Comparison of ENCODE assay signal across 8 cellular contexts in genomic region chr16:67249178-67249759, GRCh38. TPM values are rescaled to one million over a fixed set of nuclear protein-coding genes. Genes with fewer than 3 reads are reported as not detected.
DNase-seq lines count a peak whose midpoint lies in the region; ATAC-seq and TF ChIP-seq lines count a peak whose summit lies in the region.

No MANE protein-coding gene starts in this region.

- no peaks in the 10 kb centered on the region for H3K36me3 ChIP-seq in HUES6 (ENCODE audit: control insufficient read depth, insufficient read depth, low read length)

- H3K36me3 Mint-ChIP-seq in naive B cell, result no peaks in the 10 kb centered on the region

- TF ChIP-seq CTCF in AG10803 (conservative IDR thresholded peaks at IDR 0.05; ENCODE audit: low read length) (no peak), cardiac fibroblast (IDR thresholded peaks at IDR 0.05; ENCODE audit: low read depth, low read length) (no peak)

- H3K27ac Mint-ChIP-seq in naive B cell, result peak overlapping the region in 3 of 6 donors; percentile 59 to 91 (median 76)

- H3K4me3 ChIP-seq in AG10803 (ENCODE audit: low read length) (peak overlapping the region; percentile 65), HUES6 (ENCODE audit: low read depth, low read length) (peak overlapping the region; percentile 65), cardiac fibroblast (replicated peaks in 1 of 2; ENCODE audit: low read depth in 2 of 2, low read length in 2 of 2) (peak overlapping the region; percentile 37 to 41)

- peaks cover 38 to 40% (median 38%) of the 10 kb centered on the region in 3 donors for H3K4me1 Mint-ChIP-seq in naive B cell

- DNase-seq in AG10803 (ENCODE audit: low read depth), result no peak
- DNase-seq in cardiac fibroblast (ENCODE audit: low read depth in 2 of 2), result no peak
- no peak for DNase-seq in naive B cell
- no peak for DNase-seq in NCI-H226

- peak overlapping the region; percentile 59 for H3K9ac ChIP-seq in HUES6 (ENCODE audit: low read length)

- H3K27ac ChIP-seq in HUES6 (ENCODE audit: low read depth, low read length), result no peak overlapping the region

- peaks cover 32% of the 10 kb centered on the region for H3K27me3 ChIP-seq in HUES6 (ENCODE audit: control insufficient read depth, insufficient read depth, low read length)

- H3K27me3 Mint-ChIP-seq in naive B cell, result peaks cover 0 to 33% (median 23%) of the 10 kb centered on the region in 3 donors

- ATAC-seq in naive B cell (ENCODE audit: low read depth in 2 of 2) (no peak), HG03342 (IDR thresholded peaks at IDR 0.05; ENCODE audit: unreplicated experiment) (no peak), GM18520 (IDR thresholded peaks at IDR 0.05; ENCODE audit: unreplicated experiment) (no peak), HG02884 (IDR thresholded peaks at IDR 0.05; ENCODE audit: unreplicated experiment) (no peak)

- peak overlapping the region; percentile 77 to 96 (median 84) for H3K4me3 Mint-ChIP-seq in naive B cell

- H3K9me3 ChIP-seq in HUES6 (ENCODE audit: control insufficient read depth, insufficient read depth, low read depth, low read length), result no peaks in the 10 kb centered on the region

- peaks cover 33% of the 10 kb centered on the region for H3K4me1 ChIP-seq in HUES6 (ENCODE audit: control insufficient read depth, insufficient read depth, low read length)

- no peaks in the 10 kb centered on the region for H3K9me3 Mint-ChIP-seq in naive B cell

RNA-seq across cellular contexts. Expression of gene SLC9A5, which starts 0.5 kb away (rescaled TPM):
- under 1 TPM in 4 of 6 donors, not detected in 2; 0.08 to 0.14 (median 0.10) TPM for polyA plus RNA-seq in naive B cell (ENCODE audit: low read depth in 6 of 6)

RNA-seq across cellular contexts. Expression of gene FHOD1, which starts 2.0 kb away (rescaled TPM):
- polyA plus RNA-seq in naive B cell (ENCODE audit: low read depth in 6 of 6), result 1 to 10 TPM; 1.4 to 4.8 (median 2.3) TPM

RNA-seq across cellular contexts. Expression of gene TMEM208, which starts 22.3 kb away (rescaled TPM):
- 10 to 100 TPM; 44.9 to 66.7 (median 55.0) TPM for polyA plus RNA-seq in naive B cell (ENCODE audit: low read depth in 6 of 6)

RNA-seq across cellular contexts. Expression of gene PLEKHG4, which starts 30.1 kb away (rescaled TPM):
- polyA plus RNA-seq in naive B cell (ENCODE audit: low read depth in 6 of 6), result 1 to 10 TPM in 1 of 6 donors, under 1 TPM in 4, not detected in 1; 0.13 to 6.0 (median 0.62) TPM

RNA-seq across cellular contexts. Expression of gene ELMO3, which starts 50.3 kb away (rescaled TPM):
- under 1 TPM in 5 of 6 donors, not detected in 1; 0.14 to 0.48 (median 0.39) TPM for polyA plus RNA-seq in naive B cell (ENCODE audit: low read depth in 6 of 6)
